9 cellular contexts compared by ENCODE assay signal in the genomic region with DNA sequence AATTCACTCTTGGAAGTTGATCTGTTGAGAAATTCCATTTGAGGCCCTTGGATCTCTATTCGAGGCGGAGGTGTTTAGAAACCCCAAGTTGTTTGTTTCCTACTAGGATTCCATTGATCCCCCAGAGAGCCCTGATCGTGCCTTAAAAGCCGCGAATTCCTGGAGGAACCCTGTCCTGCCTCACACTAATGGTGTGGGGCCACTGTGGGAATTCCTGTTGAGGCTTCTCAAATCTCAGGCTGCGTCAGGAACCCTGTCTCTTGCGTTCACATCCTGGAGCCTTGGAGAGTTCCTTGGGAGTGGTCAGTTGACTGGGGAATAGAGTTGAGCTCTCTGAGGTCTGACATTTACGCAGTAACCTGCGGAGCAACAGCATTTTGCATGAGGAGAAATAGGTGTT. TPM values are rescaled to one million over a fixed set of nuclear protein-coding genes. Genes with fewer than 3 reads are reported as not detected.
DNase-seq lines count a peak whose midpoint lies in the region; ATAC-seq, FAIRE-seq and TF ChIP-seq lines count a peak whose summit lies in the region.
"Had no signal": no experiment of that assay in that cellular context is flagged by ENCODE, and none has a peak within 500 bp of the region (broad histone marks: within the 10 kb centered on the region; RNA-seq: fewer than 3 reads in every experiment).

No MANE protein-coding gene starts in this region.

- no peak overlapping the region for H3K9ac ChIP-seq in H1 (replicated peaks in 1 of 4; ENCODE audit: extremely low read depth in 1 of 4, low read depth in 3 of 4, low read length in 3 of 4)

- H2BK15ac ChIP-seq in H1 (ENCODE audit: low read length), result no peak overlapping the region

- H2BK5ac ChIP-seq in H1 (ENCODE audit: low read depth, low read length), result no peak overlapping the region

- no peak overlapping the region for H4K91ac ChIP-seq in H1 (replicated peaks; ENCODE audit: insufficient read length, low read length)

- H2BK12ac ChIP-seq in H1 (ENCODE audit: low read depth, low read length), result no peak overlapping the region

- no peak overlapping the region for H2BK120ac ChIP-seq in H1 (replicated peaks; ENCODE audit: low read depth, low read length)

- no peak overlapping the region for H3K4ac ChIP-seq in H1 (replicated peaks; ENCODE audit: insufficient read length, low read depth, low read length)

- no peak overlapping the region for H2AFZ ChIP-seq in H1 (ENCODE audit: low read length)

- H3K4me3 ChIP-seq in left ventricle myocardium inferior, result peak overlapping the region; percentile 96
- H3K4me3 ChIP-seq in H1 (ENCODE audit: extremely low read depth in 1 of 4, insufficient read depth in 2 of 4, low read depth in 3 of 4, low read length in 4 of 4), result peak overlapping the region; percentile 67 to 85 (median 84)
- peak overlapping the region; percentile 71 to 80 for H3K4me3 ChIP-seq in vagina

- CTCF ChIA-PET in H1 (lab: Charles Lee; ENCODE audit: partially characterized antibody), result interaction anchor here (0.6 to 2.0 kb wide), 11 partner anchors 14 to 468 kb away, joined by 3 to 9 read pairs (median 5); a partner anchor contains a TSS

- H3K27ac ChIP-seq in left ventricle myocardium inferior (replicated peaks) (no peak overlapping the region), H1 (ENCODE audit: low read depth, low read length) (no peak overlapping the region), vagina (no peak overlapping the region)

- H3K27me3 ChIP-seq in left ventricle myocardium inferior (ENCODE audit: low read depth), result no peaks in the 10 kb centered on the region
- H3K27me3 ChIP-seq in H1 (replicated peaks in 1 of 4; ENCODE audit: control insufficient read depth in 3 of 4, extremely low read depth in 1 of 4, insufficient read depth in 3 of 4, low read length in 3 of 4), result peaks cover 0 to 6% (median 2%) of the 10 kb centered on the region in 4 experiments; a peak in 3 of 7 replicates
- no peaks in the 10 kb centered on the region for H3K27me3 ChIP-seq in vagina

- H3K4me1 ChIP-seq in left ventricle myocardium inferior (peaks cover 31% of the 10 kb centered on the region), H1 (replicated peaks in 1 of 4; ENCODE audit: control insufficient read depth in 3 of 4, insufficient read depth in 4 of 4, low read length in 3 of 4) (peaks cover 0 to 6% (median 3%) of the 10 kb centered on the region in 4 experiments; a peak in 5 of 7 replicates), vagina (peaks cover 22% of the 10 kb centered on the region)

- peak; percentile 36 for FAIRE-seq in H1 (lab: Jason Lieb, UNC)

- no peaks in the 10 kb centered on the region for H3K79me1 ChIP-seq in H1 (ENCODE audit: low read depth, low read length)

- no peak overlapping the region for H3K23ac ChIP-seq in H1 (ENCODE audit: insufficient read length)

- DNase-seq in left ventricle myocardium inferior (no peak), left ventricle myocardium superior (no peak), H1 (ENCODE audit: low read depth in 1 of 2, low spot score in 2 of 2) (peak in 1 of 2 experiments; percentile 54), myocyte (ENCODE audit: low read depth) (peak; percentile 25), vagina (ENCODE audit: extremely low spot score in 2 of 2) (no peak), DMS53 (lab: John Stamatoyannopoulos, UW) (no peak), NCI-H2227 (lab: John Stamatoyannopoulos, UW; ENCODE audit: unreplicated experiment) (no peak)
- DNase-seq: DMS 273 treated with DMSO at 0.1 percent for 48 hours had no signal

- H3K36me3 ChIP-seq in left ventricle myocardium inferior (no peaks in the 10 kb centered on the region), H1 (ENCODE audit: control insufficient read depth in 2 of 4, insufficient read depth in 4 of 4, low read length in 3 of 4) (no peaks in the 10 kb centered on the region), vagina (no peaks in the 10 kb centered on the region)

- H3K14ac ChIP-seq in H1 (ENCODE audit: insufficient read length), result no peak overlapping the region

- H4K8ac ChIP-seq in H1 (ENCODE audit: extremely low read depth, insufficient read depth, low read length), result no peak overlapping the region

- no peak overlapping the region for H3K18ac ChIP-seq in H1 (ENCODE audit: extremely low read depth, low read length)

- intact Hi-C loops in left ventricle myocardium inferior (cut with micrococcal nuclease) (no loop called here), left ventricle myocardium superior (cut with micrococcal nuclease) (no loop called here), vagina (cut with DNase I) (no loop called here)

- 4% methylated on average over 9 of the region's 9 CpGs; no CpG with 5 or more reads in 1 of the 2 experiments for WGBS in H1 (ENCODE audit: extremely low coverage in 1 of 2, insufficient coverage in 1 of 2, insufficient read length in 1 of 2, insufficient replicate concordance in 2 of 2, low coverage in 1 of 2, low lambda C conversion rate in 2 of 2, missing lambda C conversion rate in 1 of 2), 2 experiments

- ATAC-seq in left ventricle myocardium superior, result no peak
- ATAC-seq in GM19397 (IDR thresholded peaks at IDR 0.05; ENCODE audit: unreplicated experiment), result no peak

- TF ChIP-seq RAD21 in H1 (IDR thresholded peaks at IDR 0.05 in 1 of 2, conservative IDR thresholded peaks at IDR 0.05 in 1 of 2; ENCODE audit: low read depth in 2 of 2, low read length in 2 of 2), result no peak

- TF ChIP-seq CTCF in left ventricle myocardium inferior (IDR thresholded peaks at IDR 0.05; ENCODE audit: borderline replicate concordance) (no peak), H1 (IDR thresholded peaks at IDR 0.05; ENCODE audit: control extremely low read depth in 1 of 3, insufficient read depth in 1 of 3, low read depth in 1 of 3, low read length in 3 of 3) (no peak), vagina (IDR thresholded peaks at IDR 0.05) (no peak)

- no peak overlapping the region for H2BK20ac ChIP-seq in H1 (ENCODE audit: low read length)

- no peak overlapping the region for H3K56ac ChIP-seq in H1 (replicated peaks; ENCODE audit: insufficient read length, low read depth, low read length)

- H3K23me2 ChIP-seq in H1 (ENCODE audit: low read depth, low read length), result peaks cover 8% of the 10 kb centered on the region

- no peak for TF ChIP-seq POLR2A in H1 (IDR thresholded peaks at IDR 0.05; ENCODE audit: control extremely low read depth in 1 of 2, low read depth in 2 of 2, low read length in 2 of 2)
- TF ChIP-seq POLR2A in vagina (IDR thresholded peaks at IDR 0.05), result no peak

- H3K4me2 ChIP-seq in H1 (ENCODE audit: insufficient read depth in 1 of 2, low read depth in 2 of 2, low read length in 2 of 2), result peak overlapping the region; percentile 68 to 87

- H3K9me3 ChIP-seq in left ventricle myocardium inferior (replicated peaks), result no peaks in the 10 kb centered on the region
- H3K9me3 ChIP-seq in H1 (ENCODE audit: insufficient read depth in 2 of 2, low read depth in 1 of 2, low read length in 1 of 2), result no peaks in the 10 kb centered on the region
- H3K9me3 ChIP-seq in vagina, result no peaks in the 10 kb centered on the region

- H2AK5ac ChIP-seq in H1 (ENCODE audit: low read depth, low read length), result no peak overlapping the region

- H3K79me2 ChIP-seq in H1 (ENCODE audit: control insufficient read depth in 1 of 2, insufficient read depth in 2 of 2, low read length in 2 of 2), result no peaks in the 10 kb centered on the region

- POLR2A ChIA-PET in H1 (lab: Charles Lee; ENCODE audit: partially characterized antibody), result interaction anchor here (0.6 to 4.1 kb wide), 7 partner anchors 8 to 158 kb away, joined by 3 to 28 read pairs (median 3); a partner anchor contains a TSS

- no peak overlapping the region for H4K5ac ChIP-seq in H1 (ENCODE audit: insufficient read length, low read depth, low read length)

- no peak for TF ChIP-seq EP300 in H1 (IDR thresholded peaks at IDR 0.05; ENCODE audit: borderline replicate concordance in 1 of 2, low read depth in 2 of 2, low read length in 2 of 2)

- no peaks in the 10 kb centered on the region for H4K20me1 ChIP-seq in H1 (replicated peaks in 1 of 2; ENCODE audit: control insufficient read depth in 1 of 2, insufficient read depth in 2 of 2, low read length in 2 of 2)

TF ChIP-seq in H1, 55 proteins besides CTCF, POLR2A, EP300 and RAD21 (continues in another document):
- TF ChIP-seq SUZ12 (IDR thresholded peaks at IDR 0.05; ENCODE audit: low read length) (0 out of 2 replicates have a peak, but pooled peaks have one; percentile 24), TEAD4 (IDR thresholded peaks at IDR 0.05; ENCODE audit: low read depth, low read length) (peak; percentile 60; the same call in 1 of the 2 replicates), TCF12 (IDR thresholded peaks at IDR 0.05; ENCODE audit: low read depth, low read length) (no peak), CHD1 (IDR thresholded peaks at IDR 0.05; ENCODE audit: low read depth, low read length) (no peak), HDAC2 (IDR thresholded peaks at IDR 0.05; ENCODE audit: borderline replicate concordance in 1 of 2, low read depth in 2 of 2, low read length in 2 of 2) (peak in 1 of 2 experiments; percentile 31; a peak in 1 of 4 replicates), NANOG (IDR thresholded peaks at IDR 0.05; ENCODE audit: insufficient read depth, low read depth, low read length, poor library complexity, severe bottlenecking) (peak; percentile 62)

RNA-seq across cellular contexts. Expression of a gene that starts 1.2 kb away (rescaled TPM):
- total RNA-seq in left ventricle myocardium inferior (3.8 TPM), left ventricle myocardium superior (4.2 TPM), myocyte (2.0 and 2.5 TPM in 2 replicates), vagina (2.7 TPM)
- 3.2 and 3.8 TPM in 2 replicates for total RNA-seq in H1 (2021; fragmentation: NEBNext Ultra II Directional; extraction: Animal tissue kit (Norgen Biotek cat#: 25700))
- polyA plus RNA-seq in H1 (2011; rRNA removed), result 1.00 and 1.0 TPM in 2 replicates
- 2.0 TPM for polyA plus RNA-seq in H1 (2011; cell fraction: cytosol; rRNA removed)
- polyA plus RNA-seq in H1 (2011; cell fraction: nucleus; rRNA removed), result 4.8 TPM
- polyA plus RNA-seq in H1 (2012, experiment 1 of 2), result 2.7 to 3.5 TPM (median 3.2 TPM) in 4 replicates
- 0.08 TPM for polyA plus RNA-seq in H1 (2012, experiment 2 of 2)
- polyA plus RNA-seq in H1 (2013, experiment 1 of 2), result 2.2 TPM
- polyA plus RNA-seq in H1 (2013, experiment 2 of 2), result 2.5 TPM
- polyA minus RNA-seq in H1 (2011; rRNA and poly(A)+ RNA removed), result 1.1 and 2.8 TPM in 2 replicates
- polyA minus RNA-seq in H1 (2011; cell fraction: cytosol; rRNA and poly(A)+ RNA removed), result 4.3 TPM
- polyA minus RNA-seq in H1 (2011; cell fraction: nucleus; rRNA and poly(A)+ RNA removed), result 12.8 TPM
- 2.0 TPM for polyA plus RNA-seq in myocyte (2012)

RNA-seq across cellular contexts. Expression of a gene that starts 34.6 kb away (rescaled TPM):
- 6.1 TPM for total RNA-seq in left ventricle myocardium inferior
- total RNA-seq in left ventricle myocardium superior, result 15.1 TPM
- total RNA-seq in H1 (2021; fragmentation: NEBNext Ultra II Directional; extraction: Animal tissue kit (Norgen Biotek cat#: 25700)), result 17.4 and 18.4 TPM in 2 replicates
- polyA plus RNA-seq in H1 (2011; rRNA removed), result 9.4 and 13.4 TPM in 2 replicates
- 12.8 TPM for polyA plus RNA-seq in H1 (2011; cell fraction: cytosol; rRNA removed)
- 18.2 TPM for polyA plus RNA-seq in H1 (2011; cell fraction: nucleus; rRNA removed)
- 8.0 to 17.5 TPM (median 11.0 TPM) in 4 replicates for polyA plus RNA-seq in H1 (2012, experiment 1 of 2)
- 1.5 TPM for polyA plus RNA-seq in H1 (2012, experiment 2 of 2)
- 15.4 TPM for polyA plus RNA-seq in H1 (2013, experiment 1 of 2)
- polyA plus RNA-seq in H1 (2013, experiment 2 of 2), result 14.9 TPM
- polyA minus RNA-seq in H1 (2011; rRNA and poly(A)+ RNA removed), result 22.7 and 37.1 TPM in 2 replicates
- polyA minus RNA-seq in H1 (2011; cell fraction: cytosol; rRNA and poly(A)+ RNA removed), result 14.2 TPM
- 40.8 TPM for polyA minus RNA-seq in H1 (2011; cell fraction: nucleus; rRNA and poly(A)+ RNA removed)
- 6.9 and 7.1 TPM in 2 replicates for total RNA-seq in myocyte
- polyA plus RNA-seq in myocyte (2012), result 2.0 TPM
- total RNA-seq in vagina, result 32.2 TPM
